ENCODE assay signal across 1 cellular context in genomic region chr6:49409951-49410542, GRCh38.
TF ChIP-seq lines count a peak whose summit lies in the region.

No MANE protein-coding gene starts in this region.

TF ChIP-seq in IMR-90, 13 proteins besides CTCF, POLR2A, EP300 and RAD21:
- TF ChIP-seq RCOR1 (IDR thresholded peaks at IDR 0.05; ENCODE audit: insufficient replicate concordance, low read length) (no peak), CEBPB (IDR thresholded peaks at IDR 0.05; ENCODE audit: low read depth, low read length) (no peak), SMC3 (IDR thresholded peaks at IDR 0.05; ENCODE audit: low read depth, low read length) (peak; percentile 78), BHLHE40 (IDR thresholded peaks at IDR 0.05; ENCODE audit: low read depth, low read length) (no peak), MAZ (IDR thresholded peaks at IDR 0.05; ENCODE audit: borderline replicate concordance, low read depth, low read length) (no peak), RFX5 (IDR thresholded peaks at IDR 0.05; ENCODE audit: low read depth, low read length) (no peak), MXI1 (IDR thresholded peaks at IDR 0.05; ENCODE audit: borderline replicate concordance, low read depth, low read length) (no peak)
